Comparison of ENCODE assay signal across 1 cellular context in the genomic region with DNA sequence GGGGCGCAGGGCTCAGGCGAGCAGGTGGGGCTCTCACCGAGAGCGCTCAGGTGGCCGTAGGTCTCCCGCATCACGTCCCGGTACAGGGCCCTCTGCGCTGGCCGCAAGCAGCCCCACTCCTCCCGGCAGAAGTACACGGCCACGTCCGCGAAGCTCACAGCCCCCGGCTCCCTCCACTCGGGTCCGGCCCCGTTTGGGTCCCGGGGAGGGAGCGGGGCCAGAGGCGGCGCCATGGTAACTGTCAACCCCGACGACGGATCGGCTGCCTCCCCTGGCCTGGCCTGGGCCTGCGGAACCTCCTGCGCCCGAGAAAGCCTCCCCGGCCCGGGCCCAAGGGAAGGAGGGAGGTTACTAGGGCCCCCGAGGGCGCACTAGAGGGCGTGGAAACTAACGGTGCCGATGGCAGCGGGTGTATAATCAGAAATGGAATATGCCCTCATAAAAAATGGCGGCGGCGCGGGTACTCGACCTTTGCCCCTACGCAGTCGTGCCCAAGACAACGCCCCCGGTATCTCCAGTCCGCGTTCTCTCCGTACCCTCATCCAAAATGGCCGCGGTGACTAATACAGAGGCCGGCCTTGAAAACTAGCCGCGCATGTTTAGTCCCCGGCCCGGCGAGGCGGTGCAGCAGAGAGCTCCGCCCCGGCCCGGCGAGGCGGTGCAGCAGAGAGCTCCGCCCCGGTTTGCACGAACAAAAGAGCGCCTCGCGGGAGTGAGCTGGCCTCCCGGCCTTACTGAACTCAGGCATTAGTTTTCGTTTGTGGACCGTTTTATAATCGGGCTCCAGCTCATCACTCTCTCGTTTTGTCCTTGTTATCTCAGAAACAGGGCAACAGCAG.
TF ChIP-seq lines count a peak whose summit lies in the region.

Gene ZNF764 (minus strand): TSS at position 425 of the 839 bp plus-strand sequence. CDS start 192 bp downstream, at position 233.

TF ChIP-seq in HepG2, 621 proteins besides CTCF, POLR2A, EP300 and RAD21 (continued from another document and continues in another):
- TF ChIP-seq, protein P1, sequence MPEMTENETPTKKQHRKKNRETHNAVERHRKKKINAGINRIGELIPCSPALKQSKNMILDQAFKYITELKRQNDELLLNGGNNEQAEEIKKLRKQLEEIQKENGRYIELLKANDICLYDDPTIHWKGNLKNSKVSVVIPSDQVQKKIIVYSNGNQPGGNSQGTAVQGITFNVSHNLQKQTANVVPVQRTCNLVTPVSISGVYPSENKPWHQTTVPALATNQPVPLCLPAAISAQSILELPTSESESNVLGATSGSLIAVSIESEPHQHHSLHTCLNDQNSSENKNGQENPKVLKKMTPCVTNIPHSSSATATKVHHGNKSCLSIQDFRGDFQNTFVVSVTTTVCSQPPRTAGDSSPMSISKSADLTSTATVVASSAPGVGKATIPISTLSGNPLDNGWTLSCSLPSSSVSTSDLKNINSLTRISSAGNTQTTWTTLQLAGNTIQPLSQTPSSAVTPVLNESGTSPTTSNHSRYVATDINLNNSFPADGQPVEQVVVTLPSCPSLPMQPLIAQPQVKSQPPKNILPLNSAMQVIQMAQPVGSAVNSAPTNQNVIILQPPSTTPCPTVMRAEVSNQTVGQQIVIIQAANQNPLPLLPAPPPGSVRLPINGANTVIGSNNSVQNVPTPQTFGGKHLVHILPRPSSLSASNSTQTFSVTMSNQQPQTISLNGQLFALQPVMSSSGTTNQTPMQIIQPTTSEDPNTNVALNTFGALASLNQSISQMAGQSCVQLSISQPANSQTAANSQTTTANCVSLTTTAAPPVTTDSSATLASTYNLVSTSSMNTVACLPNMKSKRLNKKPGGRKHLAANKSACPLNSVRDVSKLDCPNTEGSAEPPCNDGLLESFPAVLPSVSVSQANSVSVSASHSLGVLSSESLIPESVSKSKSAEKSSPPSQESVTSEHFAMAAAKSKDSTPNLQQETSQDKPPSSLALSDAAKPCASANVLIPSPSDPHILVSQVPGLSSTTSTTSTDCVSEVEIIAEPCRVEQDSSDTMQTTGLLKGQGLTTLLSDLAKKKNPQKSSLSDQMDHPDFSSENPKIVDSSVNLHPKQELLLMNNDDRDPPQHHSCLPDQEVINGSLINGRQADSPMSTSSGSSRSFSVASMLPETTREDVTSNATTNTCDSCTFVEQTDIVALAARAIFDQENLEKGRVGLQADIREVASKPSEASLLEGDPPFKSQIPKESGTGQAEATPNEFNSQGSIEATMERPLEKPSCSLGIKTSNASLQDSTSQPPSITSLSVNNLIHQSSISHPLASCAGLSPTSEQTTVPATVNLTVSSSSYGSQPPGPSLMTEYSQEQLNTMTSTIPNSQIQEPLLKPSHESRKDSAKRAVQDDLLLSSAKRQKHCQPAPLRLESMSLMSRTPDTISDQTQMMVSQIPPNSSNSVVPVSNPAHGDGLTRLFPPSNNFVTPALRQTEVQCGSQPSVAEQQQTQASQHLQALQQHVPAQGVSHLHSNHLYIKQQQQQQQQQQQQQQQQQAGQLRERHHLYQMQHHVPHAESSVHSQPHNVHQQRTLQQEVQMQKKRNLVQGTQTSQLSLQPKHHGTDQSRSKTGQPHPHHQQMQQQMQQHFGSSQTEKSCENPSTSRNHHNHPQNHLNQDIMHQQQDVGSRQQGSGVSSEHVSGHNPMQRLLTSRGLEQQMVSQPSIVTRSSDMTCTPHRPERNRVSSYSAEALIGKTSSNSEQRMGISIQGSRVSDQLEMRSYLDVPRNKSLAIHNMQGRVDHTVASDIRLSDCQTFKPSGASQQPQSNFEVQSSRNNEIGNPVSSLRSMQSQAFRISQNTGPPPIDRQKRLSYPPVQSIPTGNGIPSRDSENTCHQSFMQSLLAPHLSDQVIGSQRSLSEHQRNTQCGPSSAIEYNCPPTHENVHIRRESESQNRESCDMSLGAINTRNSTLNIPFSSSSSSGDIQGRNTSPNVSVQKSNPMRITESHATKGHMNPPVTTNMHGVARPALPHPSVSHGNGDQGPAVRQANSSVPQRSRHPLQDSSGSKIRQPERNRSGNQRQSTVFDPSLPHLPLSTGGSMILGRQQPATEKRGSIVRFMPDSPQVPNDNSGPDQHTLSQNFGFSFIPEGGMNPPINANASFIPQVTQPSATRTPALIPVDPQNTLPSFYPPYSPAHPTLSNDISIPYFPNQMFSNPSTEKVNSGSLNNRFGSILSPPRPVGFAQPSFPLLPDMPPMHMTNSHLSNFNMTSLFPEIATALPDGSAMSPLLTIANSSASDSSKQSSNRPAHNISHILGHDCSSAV (CRISPR knock-in tag; IDR thresholded peaks at IDR 0.05; ENCODE audit: borderline replicate concordance) = peak; percentile 60; the same call in 1 of the 2 replicates
- TF ChIP-seq NR0B2 (CRISPR knock-in tag; IDR thresholded peaks at IDR 0.05) (peak; percentile 35; the same call in 1 of the 2 replicates), TBP (CRISPR knock-in tag; IDR thresholded peaks at IDR 0.05) (no peak), SMC3 (IDR thresholded peaks at IDR 0.05; ENCODE audit: low read length) (no peak), ZFP36L2 (CRISPR knock-in tag; IDR thresholded peaks at IDR 0.05) (peak; percentile 46; the same call in 1 of the 2 replicates), ZNF282 (IDR thresholded peaks at IDR 0.05; ENCODE audit: partially characterized antibody) (no peak), TRIM22 (IDR thresholded peaks at IDR 0.05) (no peak), ZNF383 (CRISPR knock-in tag; IDR thresholded peaks at IDR 0.05; ENCODE audit: borderline replicate concordance) (no peak), HMG20A (CRISPR knock-in tag; IDR thresholded peaks at IDR 0.05; ENCODE audit: borderline replicate concordance) (peak; percentile 48; the same call in 1 of the 2 replicates), PHF20 (CRISPR knock-in tag; IDR thresholded peaks at IDR 0.05) (peak; percentile 82), CREB3 (CRISPR knock-in tag; IDR thresholded peaks at IDR 0.05) (no peak), CEBPZ (IDR thresholded peaks at IDR 0.05; ENCODE audit: low read length) (no peak), IKZF1 (IDR thresholded peaks at IDR 0.05) (no peak), AHR (CRISPR knock-in tag; IDR thresholded peaks at IDR 0.05) (peak; percentile 73; the same call in 1 of the 2 replicates), TOE1 (CRISPR knock-in tag; IDR thresholded peaks at IDR 0.05) (no peak), TEF (CRISPR knock-in tag; IDR thresholded peaks at IDR 0.05) (no peak), DZIP1 (CRISPR knock-in tag; IDR thresholded peaks at IDR 0.05) (peak; percentile 85; the same call in 1 of the 2 replicates), BCL6 (CRISPR knock-in tag; IDR thresholded peaks at IDR 0.05) (no peak; the same call in 1 of the 2 replicates), ZNF75D (CRISPR knock-in tag; IDR thresholded peaks at IDR 0.05; ENCODE audit: borderline replicate concordance) (no peak), ZNF761 (CRISPR knock-in tag; conservative IDR thresholded peaks at IDR 0.05) (peak; percentile 82; the same call in 1 of the 2 replicates), PHF21A (CRISPR knock-in tag; IDR thresholded peaks at IDR 0.05) (peak; percentile 97)
- TF ChIP-seq, protein P2, sequence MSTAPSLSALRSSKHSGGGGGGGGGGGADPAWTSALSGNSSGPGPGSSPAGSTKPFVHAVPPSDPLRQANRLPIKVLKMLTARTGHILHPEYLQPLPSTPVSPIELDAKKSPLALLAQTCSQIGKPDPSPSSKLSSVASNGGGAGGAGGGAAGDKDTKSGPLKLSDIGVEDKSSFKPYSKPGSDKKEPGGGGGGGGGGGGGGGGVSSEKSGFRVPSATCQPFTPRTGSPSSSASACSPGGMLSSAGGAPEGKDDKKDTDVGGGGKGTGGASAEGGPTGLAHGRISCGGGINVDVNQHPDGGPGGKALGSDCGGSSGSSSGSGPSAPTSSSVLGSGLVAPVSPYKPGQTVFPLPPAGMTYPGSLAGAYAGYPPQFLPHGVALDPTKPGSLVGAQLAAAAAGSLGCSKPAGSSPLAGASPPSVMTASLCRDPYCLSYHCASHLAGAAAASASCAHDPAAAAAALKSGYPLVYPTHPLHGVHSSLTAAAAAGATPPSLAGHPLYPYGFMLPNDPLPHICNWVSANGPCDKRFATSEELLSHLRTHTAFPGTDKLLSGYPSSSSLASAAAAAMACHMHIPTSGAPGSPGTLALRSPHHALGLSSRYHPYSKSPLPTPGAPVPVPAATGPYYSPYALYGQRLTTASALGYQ (CRISPR knock-in tag; IDR thresholded peaks at IDR 0.05) = peak; percentile 77; the same call in 1 of the 2 replicates
- TF ChIP-seq, protein P3, sequence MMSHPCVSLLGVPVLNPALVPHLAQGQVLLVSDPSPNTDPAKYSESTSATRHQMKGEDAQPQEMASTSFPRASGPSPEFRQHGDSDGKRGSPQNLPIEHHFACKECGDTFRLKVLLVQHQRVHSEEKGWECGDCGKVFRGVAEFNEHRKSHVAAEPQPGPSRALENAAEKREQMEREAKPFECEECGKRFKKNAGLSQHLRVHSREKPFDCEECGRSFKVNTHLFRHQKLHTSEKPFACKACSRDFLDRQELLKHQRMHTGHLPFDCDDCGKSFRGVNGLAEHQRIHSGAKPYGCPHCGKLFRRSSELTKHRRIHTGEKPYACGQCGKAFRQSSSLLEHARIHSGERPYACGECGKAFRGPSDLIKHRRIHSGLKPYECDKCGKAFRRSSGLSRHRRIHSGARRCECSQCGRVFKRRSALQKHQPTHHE (CRISPR knock-in tag; IDR thresholded peaks at IDR 0.05; ENCODE audit: borderline replicate concordance) = no peak; the same call in 1 of the 2 replicates
- TF ChIP-seq, protein P4, sequence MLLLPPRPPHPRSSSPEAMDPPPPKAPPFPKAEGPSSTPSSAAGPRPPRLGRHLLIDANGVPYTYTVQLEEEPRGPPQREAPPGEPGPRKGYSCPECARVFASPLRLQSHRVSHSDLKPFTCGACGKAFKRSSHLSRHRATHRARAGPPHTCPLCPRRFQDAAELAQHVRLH (CRISPR knock-in tag; IDR thresholded peaks at IDR 0.05; ENCODE audit: borderline replicate concordance, low read depth) = peak; percentile 80; the same call in 1 of the 2 replicates
